Comparison of ENCODE assay signal across 15 cellular contexts in the genomic region with DNA sequence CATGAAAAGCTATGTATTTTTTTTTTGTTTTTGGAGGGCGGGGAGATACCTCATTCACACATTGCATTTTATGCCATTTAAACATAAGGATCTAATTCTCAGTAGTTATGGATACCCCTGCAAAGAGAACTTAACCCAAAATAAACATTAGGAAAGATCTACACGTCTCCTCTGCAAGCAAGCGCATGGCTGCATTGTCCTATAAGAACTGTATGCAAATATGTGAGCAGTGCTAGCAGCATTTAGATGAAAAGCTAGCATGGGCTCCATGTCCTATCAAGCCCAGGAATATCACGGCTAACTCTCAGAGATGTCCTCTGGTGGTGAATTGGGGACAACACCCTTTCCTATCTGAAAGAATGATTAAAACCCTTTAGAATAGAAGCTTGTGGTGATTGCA.
DNase-seq lines count a peak whose midpoint lies in the region; ATAC-seq and TF ChIP-seq lines count a peak whose summit lies in the region.
"Had no signal": no experiment of that assay in that cellular context is flagged by ENCODE, and none has a peak within 500 bp of the region (broad histone marks: within the 10 kb centered on the region; RNA-seq: fewer than 3 reads in every experiment).

No MANE protein-coding gene starts in this region.

- H3K4me3 ChIP-seq in brain microvascular endothelial cell (ENCODE audit: low read depth, low read length) (no peak overlapping the region), GM23248 (no peak overlapping the region), Peyer's patch (no peak overlapping the region)
- H3K4me3 ChIP-seq: sigmoid colon, thyroid gland had no signal

- no peaks in the 10 kb centered on the region for H3K4me1 Mint-ChIP-seq in activated CD4-positive, alpha-beta T cell treated with anti-CD3 and anti-CD28 coated beads, Interleukin-2, amount 10 ng/mL, durations not matched to agents 24 days and 14 days
- no peaks in the 10 kb centered on the region for H3K4me1 Mint-ChIP-seq in natural killer cell

- no peak overlapping the region for H3K4me2 ChIP-seq in GM23248 (ENCODE audit: unreplicated experiment)

- H3K36me3 Mint-ChIP-seq in activated CD4-positive, alpha-beta T cell treated with anti-CD3 and anti-CD28 coated beads, Interleukin-2, amount 10 ng/mL, durations not matched to agents 24 days and 14 days (ENCODE audit: low read depth), result no peaks in the 10 kb centered on the region
- no peaks in the 10 kb centered on the region for H3K36me3 Mint-ChIP-seq in natural killer cell
- H3K36me3 Mint-ChIP-seq: activated CD4-positive, alpha-beta memory T cell treated with anti-CD3 and anti-CD28 coated beads for 36 hours had no signal

- H3K36me3 ChIP-seq in brain microvascular endothelial cell (replicated peaks) (no peaks in the 10 kb centered on the region), GM23248 (ENCODE audit: low read depth) (no peaks in the 10 kb centered on the region), Peyer's patch (no peaks in the 10 kb centered on the region)
- H3K36me3 ChIP-seq: sigmoid colon, thyroid gland had no signal

- in situ Hi-C loops in brain microvascular endothelial cell (cut with HindIII; ENCODE audit: low pct_ligation_motif_present, low sequenced_read_pairs), result no loop called here
- in situ Hi-C loops in GM23248 (cut with MboI), result no loop called here

- H3K27ac Mint-ChIP-seq in activated CD4-positive, alpha-beta T cell treated with anti-CD3 and anti-CD28 coated beads, Interleukin-2, amount 10 ng/mL, durations not matched to agents 24 days and 14 days, result no peak overlapping the region
- H3K27ac Mint-ChIP-seq in natural killer cell, result no peak overlapping the region
- H3K27ac Mint-ChIP-seq: activated CD4-positive, alpha-beta memory T cell treated with anti-CD3 and anti-CD28 coated beads for 36 hours; activated T-helper 1 cell treated with anti-CD3 and anti-CD28 coated beads, Interleukin-12 subunit alpha, Interleukin-12 subunit beta, Interleukin-2, Interleukin-4 antibody, amounts not matched to agents 30 ng/mL and 10 ng/mL and 1 ng/mL, durations not matched to agents 14 hours and 24 hours and 36 hours had no signal

- no peaks in the 10 kb centered on the region for H3K79me2 ChIP-seq in GM23248 (ENCODE audit: insufficient read depth)

- no peak overlapping the region for H3K4me3 Mint-ChIP-seq in activated CD4-positive, alpha-beta T cell treated with anti-CD3 and anti-CD28 coated beads, Interleukin-2, amount 10 ng/mL, durations not matched to agents 24 days and 14 days
- H3K4me3 Mint-ChIP-seq in natural killer cell, result no peak overlapping the region
- H3K4me3 Mint-ChIP-seq: activated CD4-positive, alpha-beta memory T cell treated with anti-CD3 and anti-CD28 coated beads for 36 hours; activated T-helper 1 cell treated with anti-CD3 and anti-CD28 coated beads, Interleukin-12 subunit alpha, Interleukin-12 subunit beta, Interleukin-2, Interleukin-4 antibody, amounts not matched to agents 30 ng/mL and 10 ng/mL and 1 ng/mL, durations not matched to agents 14 hours and 24 hours and 36 hours had no signal

- ATAC-seq in natural killer cell, result no peak

- no peaks in the 10 kb centered on the region for H3F3A ChIP-seq in GM23248 (ENCODE audit: insufficient read depth)

- intact Hi-C loops in activated CD4-positive, alpha-beta T cell treated with anti-CD3 and anti-CD28 coated beads, Interleukin-2, amount 10 ng/mL, durations not matched to agents 24 days and 14 days (cut with micrococcal nuclease), result no loop called here
- intact Hi-C loops in natural killer cell (cut with micrococcal nuclease), result no loop called here

- no peaks in the 10 kb centered on the region for H3K9me3 ChIP-seq in GM23248 (ENCODE audit: low read depth)
- H3K9me3 ChIP-seq in Peyer's patch, result no peaks in the 10 kb centered on the region
- H3K9me3 ChIP-seq: sigmoid colon, thyroid gland had no signal

- H3K27me3 Mint-ChIP-seq in activated CD4-positive, alpha-beta T cell treated with anti-CD3 and anti-CD28 coated beads, Interleukin-2, amount 10 ng/mL, durations not matched to agents 24 days and 14 days, result no peaks in the 10 kb centered on the region
- peaks cover 0 to 11% of the 10 kb centered on the region in 2 donors for H3K27me3 Mint-ChIP-seq in natural killer cell (ENCODE audit: low read depth in 2 of 2)
- H3K27me3 Mint-ChIP-seq: activated CD4-positive, alpha-beta memory T cell treated with anti-CD3 and anti-CD28 coated beads for 36 hours had no signal

- H3K4me1 ChIP-seq in GM23248 (ENCODE audit: insufficient read depth) (no peaks in the 10 kb centered on the region), Peyer's patch (no peaks in the 10 kb centered on the region)

- TF ChIP-seq POLR2A in Peyer's patch (IDR thresholded peaks at IDR 0.05), result no peak

- TF ChIP-seq CTCF in brain microvascular endothelial cell (IDR thresholded peaks at IDR 0.05; ENCODE audit: low read depth, low read length, missing control alignments) (peak; percentile 28), Peyer's patch (IDR thresholded peaks at IDR 0.05) (no peak), natural killer cell (IDR thresholded peaks at IDR 0.05) (no peak)

- peak; percentile 37 for DNase-seq in activated CD4-positive, alpha-beta T cell treated with anti-CD3 and anti-CD28 coated beads, Interleukin-2, amount 10 ng/mL, durations not matched to agents 24 days and 14 days
- DNase-seq in activated CD4-positive, alpha-beta T cell treated with anti-CD3 and anti-CD28 coated beads for 1 hour, result no peak
- DNase-seq in NCI-H526 (lab: John Stamatoyannopoulos, UW) (peak; percentile 85 to 88), brain microvascular endothelial cell (no peak), GM23248 (no peak), Peyer's patch (no peak), natural killer cell (no peak)
- DNase-seq in central memory CD4-positive, alpha-beta T cell, result no peak
- DNase-seq: activated CD4-positive, alpha-beta memory T cell treated with anti-CD3 and anti-CD28 coated beads for 36 hours; islet precursor cell; stimulated activated CD4-positive, alpha-beta T cell treated with anti-CD3 and anti-CD28 coated beads, Interleukin-4, amount 100 ng/mL, for 24 hours had no signal

- 23 to 25% methylated on average over 4 of the region's 4 CpGs for WGBS in GM23248 (ENCODE audit: low coverage in 1 of 2, low lambda C conversion rate in 2 of 2, missing lambda C conversion rate in 2 of 2), 2 experiments

- no peak overlapping the region for H3K27ac ChIP-seq in brain microvascular endothelial cell
- H3K27ac ChIP-seq in GM23248, result no peak overlapping the region
- no peak overlapping the region for H3K27ac ChIP-seq in Peyer's patch
- H3K27ac ChIP-seq: epithelial cell of prostate, thyroid gland had no signal

- H2AFZ ChIP-seq in GM23248, result no peak overlapping the region

- H3K9ac ChIP-seq in GM23248, result no peak overlapping the region

- no peaks in the 10 kb centered on the region for H3K9me3 Mint-ChIP-seq in activated CD4-positive, alpha-beta T cell treated with anti-CD3 and anti-CD28 coated beads, Interleukin-2, amount 10 ng/mL, durations not matched to agents 24 days and 14 days
- H3K9me3 Mint-ChIP-seq in natural killer cell, result no peaks in the 10 kb centered on the region
- H3K9me3 Mint-ChIP-seq: activated CD4-positive, alpha-beta memory T cell treated with anti-CD3 and anti-CD28 coated beads for 36 hours; activated T-helper 1 cell treated with anti-CD3 and anti-CD28 coated beads, Interleukin-12 subunit alpha, Interleukin-12 subunit beta, Interleukin-2, Interleukin-4 antibody, amounts not matched to agents 30 ng/mL and 10 ng/mL and 1 ng/mL, durations not matched to agents 14 hours and 24 hours and 36 hours had no signal

- H4K20me1 ChIP-seq in GM23248 (ENCODE audit: insufficient read depth), result no peaks in the 10 kb centered on the region

- no peaks in the 10 kb centered on the region for H3K9me2 ChIP-seq in GM23248 (ENCODE audit: insufficient read depth)

- H3K27me3 ChIP-seq in brain microvascular endothelial cell (replicated peaks), result no peaks in the 10 kb centered on the region
- H3K27me3 ChIP-seq in GM23248 (replicated peaks; ENCODE audit: insufficient read depth), result no peaks in the 10 kb centered on the region
- H3K27me3 ChIP-seq in Peyer's patch, result no peaks in the 10 kb centered on the region
- H3K27me3 ChIP-seq: sigmoid colon, thyroid gland had no signal

Comparison
In these comparisons a context has a peak if more than half of its experiments do, and no peak if none do; other contexts are left out.
1. DNase-seq: peak in activated CD4-positive, alpha-beta T cell treated with anti-CD3 and anti-CD28 coated beads, Interleukin-2, amount 10 ng/mL, durations not matched to agents 24 days and 14 days (single experiment) and NCI-H526 (2 of 2); none in activated CD4-positive, alpha-beta T cell treated with anti-CD3 and anti-CD28 coated beads for 1 hour (single experiment), brain microvascular endothelial cell (single experiment), GM23248 (single experiment), central memory CD4-positive, alpha-beta T cell (single experiment), Peyer's patch (0 of 3) and natural killer cell (single experiment).